In the genomic region with DNA sequence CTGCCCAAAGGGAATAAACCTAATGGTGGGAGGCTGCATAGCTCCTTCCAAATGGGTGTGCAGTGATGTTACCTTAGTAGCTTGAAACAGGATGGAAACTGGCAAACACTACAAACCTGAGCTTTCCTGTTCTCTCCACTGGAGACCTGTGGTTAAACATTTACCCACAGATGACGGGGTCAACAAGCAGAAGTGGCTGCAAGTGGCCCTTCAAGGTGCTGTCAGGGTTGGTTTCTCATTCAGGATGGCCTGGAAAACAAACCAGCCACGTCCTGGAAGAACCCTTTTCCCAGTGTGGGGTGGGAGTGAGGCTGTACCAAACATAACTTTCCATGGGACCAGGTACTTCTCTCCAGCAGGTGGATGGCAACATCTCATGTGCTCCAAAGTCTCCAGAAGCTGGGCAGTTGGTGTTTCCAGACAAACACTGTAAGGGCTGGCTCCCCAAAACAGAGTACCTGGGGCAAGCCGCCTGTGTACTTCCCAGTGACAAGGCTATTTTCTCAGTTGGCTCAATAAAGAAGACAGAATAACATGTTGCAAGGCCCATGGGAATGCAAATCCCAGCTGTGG, we compare ENCODE assay signal across 1 cellular context.
TF ChIP-seq lines count a peak whose summit lies in the region.

No MANE protein-coding gene starts in this region.

TF ChIP-seq in H1, 55 proteins besides CTCF, POLR2A, EP300 and RAD21:
- TF ChIP-seq, protein P1, sequence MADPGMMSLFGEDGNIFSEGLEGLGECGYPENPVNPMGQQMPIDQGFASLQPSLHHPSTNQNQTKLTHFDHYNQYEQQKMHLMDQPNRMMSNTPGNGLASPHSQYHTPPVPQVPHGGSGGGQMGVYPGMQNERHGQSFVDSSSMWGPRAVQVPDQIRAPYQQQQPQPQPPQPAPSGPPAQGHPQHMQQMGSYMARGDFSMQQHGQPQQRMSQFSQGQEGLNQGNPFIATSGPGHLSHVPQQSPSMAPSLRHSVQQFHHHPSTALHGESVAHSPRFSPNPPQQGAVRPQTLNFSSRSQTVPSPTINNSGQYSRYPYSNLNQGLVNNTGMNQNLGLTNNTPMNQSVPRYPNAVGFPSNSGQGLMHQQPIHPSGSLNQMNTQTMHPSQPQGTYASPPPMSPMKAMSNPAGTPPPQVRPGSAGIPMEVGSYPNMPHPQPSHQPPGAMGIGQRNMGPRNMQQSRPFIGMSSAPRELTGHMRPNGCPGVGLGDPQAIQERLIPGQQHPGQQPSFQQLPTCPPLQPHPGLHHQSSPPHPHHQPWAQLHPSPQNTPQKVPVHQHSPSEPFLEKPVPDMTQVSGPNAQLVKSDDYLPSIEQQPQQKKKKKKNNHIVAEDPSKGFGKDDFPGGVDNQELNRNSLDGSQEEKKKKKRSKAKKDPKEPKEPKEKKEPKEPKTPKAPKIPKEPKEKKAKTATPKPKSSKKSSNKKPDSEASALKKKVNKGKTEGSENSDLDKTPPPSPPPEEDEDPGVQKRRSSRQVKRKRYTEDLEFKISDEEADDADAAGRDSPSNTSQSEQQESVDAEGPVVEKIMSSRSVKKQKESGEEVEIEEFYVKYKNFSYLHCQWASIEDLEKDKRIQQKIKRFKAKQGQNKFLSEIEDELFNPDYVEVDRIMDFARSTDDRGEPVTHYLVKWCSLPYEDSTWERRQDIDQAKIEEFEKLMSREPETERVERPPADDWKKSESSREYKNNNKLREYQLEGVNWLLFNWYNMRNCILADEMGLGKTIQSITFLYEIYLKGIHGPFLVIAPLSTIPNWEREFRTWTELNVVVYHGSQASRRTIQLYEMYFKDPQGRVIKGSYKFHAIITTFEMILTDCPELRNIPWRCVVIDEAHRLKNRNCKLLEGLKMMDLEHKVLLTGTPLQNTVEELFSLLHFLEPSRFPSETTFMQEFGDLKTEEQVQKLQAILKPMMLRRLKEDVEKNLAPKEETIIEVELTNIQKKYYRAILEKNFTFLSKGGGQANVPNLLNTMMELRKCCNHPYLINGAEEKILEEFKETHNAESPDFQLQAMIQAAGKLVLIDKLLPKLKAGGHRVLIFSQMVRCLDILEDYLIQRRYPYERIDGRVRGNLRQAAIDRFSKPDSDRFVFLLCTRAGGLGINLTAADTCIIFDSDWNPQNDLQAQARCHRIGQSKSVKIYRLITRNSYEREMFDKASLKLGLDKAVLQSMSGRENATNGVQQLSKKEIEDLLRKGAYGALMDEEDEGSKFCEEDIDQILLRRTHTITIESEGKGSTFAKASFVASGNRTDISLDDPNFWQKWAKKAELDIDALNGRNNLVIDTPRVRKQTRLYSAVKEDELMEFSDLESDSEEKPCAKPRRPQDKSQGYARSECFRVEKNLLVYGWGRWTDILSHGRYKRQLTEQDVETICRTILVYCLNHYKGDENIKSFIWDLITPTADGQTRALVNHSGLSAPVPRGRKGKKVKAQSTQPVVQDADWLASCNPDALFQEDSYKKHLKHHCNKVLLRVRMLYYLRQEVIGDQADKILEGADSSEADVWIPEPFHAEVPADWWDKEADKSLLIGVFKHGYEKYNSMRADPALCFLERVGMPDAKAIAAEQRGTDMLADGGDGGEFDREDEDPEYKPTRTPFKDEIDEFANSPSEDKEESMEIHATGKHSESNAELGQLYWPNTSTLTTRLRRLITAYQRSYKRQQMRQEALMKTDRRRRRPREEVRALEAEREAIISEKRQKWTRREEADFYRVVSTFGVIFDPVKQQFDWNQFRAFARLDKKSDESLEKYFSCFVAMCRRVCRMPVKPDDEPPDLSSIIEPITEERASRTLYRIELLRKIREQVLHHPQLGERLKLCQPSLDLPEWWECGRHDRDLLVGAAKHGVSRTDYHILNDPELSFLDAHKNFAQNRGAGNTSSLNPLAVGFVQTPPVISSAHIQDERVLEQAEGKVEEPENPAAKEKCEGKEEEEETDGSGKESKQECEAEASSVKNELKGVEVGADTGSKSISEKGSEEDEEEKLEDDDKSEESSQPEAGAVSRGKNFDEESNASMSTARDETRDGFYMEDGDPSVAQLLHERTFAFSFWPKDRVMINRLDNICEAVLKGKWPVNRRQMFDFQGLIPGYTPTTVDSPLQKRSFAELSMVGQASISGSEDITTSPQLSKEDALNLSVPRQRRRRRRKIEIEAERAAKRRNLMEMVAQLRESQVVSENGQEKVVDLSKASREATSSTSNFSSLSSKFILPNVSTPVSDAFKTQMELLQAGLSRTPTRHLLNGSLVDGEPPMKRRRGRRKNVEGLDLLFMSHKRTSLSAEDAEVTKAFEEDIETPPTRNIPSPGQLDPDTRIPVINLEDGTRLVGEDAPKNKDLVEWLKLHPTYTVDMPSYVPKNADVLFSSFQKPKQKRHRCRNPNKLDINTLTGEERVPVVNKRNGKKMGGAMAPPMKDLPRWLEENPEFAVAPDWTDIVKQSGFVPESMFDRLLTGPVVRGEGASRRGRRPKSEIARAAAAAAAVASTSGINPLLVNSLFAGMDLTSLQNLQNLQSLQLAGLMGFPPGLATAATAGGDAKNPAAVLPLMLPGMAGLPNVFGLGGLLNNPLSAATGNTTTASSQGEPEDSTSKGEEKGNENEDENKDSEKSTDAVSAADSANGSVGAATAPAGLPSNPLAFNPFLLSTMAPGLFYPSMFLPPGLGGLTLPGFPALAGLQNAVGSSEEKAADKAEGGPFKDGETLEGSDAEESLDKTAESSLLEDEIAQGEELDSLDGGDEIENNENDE (IDR thresholded peaks at IDR 0.05; ENCODE audit: insufficient replicate concordance, low read length) = no peak
- TF ChIP-seq SP1 (IDR thresholded peaks at IDR 0.05; ENCODE audit: low read depth, low read length) = no peak
- TF ChIP-seq GABPA (IDR thresholded peaks at IDR 0.05; ENCODE audit: borderline replicate concordance, insufficient read depth, low read length) = no peak
- no peak for TF ChIP-seq CREB1 (IDR thresholded peaks at IDR 0.05)
- TF ChIP-seq RXRA (IDR thresholded peaks at IDR 0.05; ENCODE audit: insufficient read depth, low read depth, low read length) = no peak
- no peak for TF ChIP-seq CBX8 (IDR thresholded peaks at IDR 0.05; ENCODE audit: borderline replicate concordance, low read depth, low read length)
- no peak for TF ChIP-seq SRF (IDR thresholded peaks at IDR 0.05; ENCODE audit: low read depth, low read length)
- TF ChIP-seq NRF1 (IDR thresholded peaks at IDR 0.05; ENCODE audit: low read depth, low read length) = no peak
- TF ChIP-seq YY1 (IDR thresholded peaks at IDR 0.05; ENCODE audit: low read depth, low read length) = no peak
- TF ChIP-seq ASH2L (IDR thresholded peaks at IDR 0.05; ENCODE audit: low read length) = no peak
- TF ChIP-seq GTF2F1 (IDR thresholded peaks at IDR 0.05; ENCODE audit: borderline replicate concordance, low read depth, low read length) = no peak
- TF ChIP-seq FOSL1 (IDR thresholded peaks at IDR 0.05; ENCODE audit: insufficient read depth, low read depth, low read length) = no peak
TF ChIP-seq in H1: peak in this region for 0.
